Comparison of ENCODE assay signal across 20 cellular contexts in the genomic region with DNA sequence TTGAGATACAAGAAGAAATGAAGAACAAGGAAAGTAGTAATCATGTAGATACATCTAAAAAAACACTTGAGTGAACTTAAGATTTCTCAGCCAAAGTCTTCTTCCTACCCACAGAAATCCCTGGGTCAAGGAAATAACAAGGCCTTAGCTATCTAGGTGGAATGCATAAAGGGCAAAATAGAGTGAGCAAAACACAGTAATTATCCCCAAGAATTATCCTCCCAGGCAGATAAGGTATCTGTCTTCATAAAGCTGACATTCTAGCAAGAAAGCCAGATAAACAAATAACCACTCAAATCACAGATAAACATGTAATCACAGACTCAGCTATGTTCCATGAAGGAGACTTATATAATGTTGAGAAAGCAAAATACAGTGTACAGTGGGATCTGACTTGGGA.
DNase-seq lines count a peak whose midpoint lies in the region; TF ChIP-seq lines count a peak whose summit lies in the region.
"Had no signal": no experiment of that assay in that cellular context is flagged by ENCODE, and none has a peak within 500 bp of the region (broad histone marks: within the 10 kb centered on the region; RNA-seq: fewer than 3 reads in every experiment).

No MANE protein-coding gene starts in this region.

- peak overlapping the region; percentile 70 for H3K27ac Mint-ChIP-seq in mesothelial cell of epicardium
- H3K27ac Mint-ChIP-seq: B cell; CD4-positive, alpha-beta T cell; CD8-positive, alpha-beta T cell had no signal

- no peak overlapping the region for H3K4me2 ChIP-seq in osteoblast (ENCODE audit: insufficient read depth, low read length)
- H3K4me2 ChIP-seq: A549; BLaER1 treated with 17β-estradiol and CSF1 and Interleukin-3, amounts not matched to agents 10 nM and 100 nM had no signal

- H4K20me1 ChIP-seq in osteoblast (ENCODE audit: insufficient read depth, low read length): no peaks in the 10 kb centered on the region
- H4K20me1 ChIP-seq: BLaER1 treated with 17β-estradiol and CSF1 and Interleukin-3, amounts not matched to agents 10 nM and 100 nM had no signal

- H3K27me3 Mint-ChIP-seq in mesothelial cell of epicardium (ENCODE audit: low read depth): no peaks in the 10 kb centered on the region
- H3K27me3 Mint-ChIP-seq: B cell; CD4-positive, alpha-beta T cell had no signal

- H3K27ac ChIP-seq in osteoblast (ENCODE audit: low read depth, low read length): no peak overlapping the region
- H3K27ac ChIP-seq in sigmoid colon: no peak overlapping the region
- H3K27ac ChIP-seq: 22Rv1; A549; BLaER1 treated with 17β-estradiol and CSF1 and Interleukin-3, amounts not matched to agents 10 nM and 100 nM; C4-2B had no signal

- peak; percentile 81 for DNase-seq in amniotic epithelial cell (ENCODE audit: low read depth)
- DNase-seq in fibroblast of villous mesenchyme (ENCODE audit: low read depth): peak; percentile 11
- no peak for DNase-seq in mesothelial cell of epicardium (ENCODE audit: low spot score in 2 of 2, unreplicated experiment in 2 of 2)
- peak; percentile 2 for DNase-seq in osteoblast (ENCODE audit: insufficient read length, low spot score, missing footprints)
- no peak for DNase-seq in germinal center (ENCODE audit: low spot score)
- no peak for DNase-seq in NCI-H526 (lab: John Stamatoyannopoulos, UW)
- no peak for DNase-seq in sigmoid colon
- DNase-seq: AML-193; Caco-2; Calu3; CD4-positive, alpha-beta T cell; CD8-positive, alpha-beta T cell; DMS79 treated with DMSO at 0.1 percent for 48 hours; GF-D8 had no signal

- TF ChIP-seq POLR2A in sigmoid colon (IDR thresholded peaks at IDR 0.05): no peak

- H3K9me3 Mint-ChIP-seq in mesothelial cell of epicardium: peaks cover 6% of the 10 kb centered on the region
- H3K9me3 Mint-ChIP-seq: CD4-positive, alpha-beta T cell; CD8-positive, alpha-beta T cell had no signal

- no peak overlapping the region for H3K4me3 Mint-ChIP-seq in mesothelial cell of epicardium
- H3K4me3 Mint-ChIP-seq: B cell; CD4-positive, alpha-beta T cell; CD8-positive, alpha-beta T cell had no signal

- H3K79me2 ChIP-seq in osteoblast (ENCODE audit: insufficient read depth, low read length): no peaks in the 10 kb centered on the region

- H3K36me3 Mint-ChIP-seq in mesothelial cell of epicardium: peaks cover 12% of the 10 kb centered on the region
- H3K36me3 Mint-ChIP-seq: CD8-positive, alpha-beta T cell had no signal

- H3K4me3 ChIP-seq in fibroblast of villous mesenchyme (ENCODE audit: low read depth, low read length) (no peak overlapping the region), osteoblast (ENCODE audit: insufficient read depth, low read length) (no peak overlapping the region), sigmoid colon (no peak overlapping the region)
- H3K4me3 ChIP-seq: A549; BLaER1 treated with 17β-estradiol and CSF1 and Interleukin-3, amounts not matched to agents 10 nM and 100 nM; GM12878 had no signal

- H3K4me1 Mint-ChIP-seq in mesothelial cell of epicardium: peaks cover 16% of the 10 kb centered on the region
- H3K4me1 Mint-ChIP-seq: B cell had no signal

- H3K9me3 ChIP-seq in osteoblast (ENCODE audit: low read depth, low read length) (no peaks in the 10 kb centered on the region), sigmoid colon (no peaks in the 10 kb centered on the region)

- TF ChIP-seq EP300 in sigmoid colon (IDR thresholded peaks at IDR 0.05): no peak

- no peak overlapping the region for H2AFZ ChIP-seq in osteoblast (ENCODE audit: low read length)

- H3K27me3 ChIP-seq in osteoblast (ENCODE audit: insufficient read depth, low read length): no peaks in the 10 kb centered on the region
- H3K27me3 ChIP-seq in sigmoid colon: no peaks in the 10 kb centered on the region
- H3K27me3 ChIP-seq: BLaER1 treated with 17β-estradiol and CSF1 and Interleukin-3, amounts not matched to agents 10 nM and 100 nM had no signal

- H3K36me3 ChIP-seq in osteoblast (ENCODE audit: insufficient read depth, low read length) (no peaks in the 10 kb centered on the region), sigmoid colon (no peaks in the 10 kb centered on the region)
- H3K36me3 ChIP-seq: BLaER1 treated with 17β-estradiol and CSF1 and Interleukin-3, amounts not matched to agents 10 nM and 100 nM had no signal

- TF ChIP-seq CTCF in fibroblast of villous mesenchyme (IDR thresholded peaks at IDR 0.05; ENCODE audit: insufficient read depth, low read depth, low read length): no peak
- no peak for TF ChIP-seq CTCF in mesothelial cell of epicardium (IDR thresholded peaks at IDR 0.05; ENCODE audit: unreplicated experiment)
- TF ChIP-seq CTCF in osteoblast (IDR thresholded peaks at IDR 0.05; ENCODE audit: extremely low read depth, low read depth, low read length): no peak
- no peak for TF ChIP-seq CTCF in sigmoid colon (IDR thresholded peaks at IDR 0.05)

- intact Hi-C loops in sigmoid colon (cut with DNase I): no loop called here

- H3K4me1 ChIP-seq in osteoblast (ENCODE audit: insufficient read depth, low read length): no peaks in the 10 kb centered on the region
- H3K4me1 ChIP-seq in sigmoid colon: no peaks in the 10 kb centered on the region
- H3K4me1 ChIP-seq: BLaER1 treated with 17β-estradiol and CSF1 and Interleukin-3, amounts not matched to agents 10 nM and 100 nM; Caco-2 had no signal

Comparison
In these comparisons a context has a peak if more than half of its experiments do, and no peak if none do; other contexts are left out.
1. DNase-seq: peak in amniotic epithelial cell (single experiment), fibroblast of villous mesenchyme (single experiment) and osteoblast (single experiment); none in mesothelial cell of epicardium (0 of 2), germinal center (single experiment), NCI-H526 (0 of 2) and sigmoid colon (single experiment).